Comparison of ENCODE assay signal across 1 cellular context in the genomic region with DNA sequence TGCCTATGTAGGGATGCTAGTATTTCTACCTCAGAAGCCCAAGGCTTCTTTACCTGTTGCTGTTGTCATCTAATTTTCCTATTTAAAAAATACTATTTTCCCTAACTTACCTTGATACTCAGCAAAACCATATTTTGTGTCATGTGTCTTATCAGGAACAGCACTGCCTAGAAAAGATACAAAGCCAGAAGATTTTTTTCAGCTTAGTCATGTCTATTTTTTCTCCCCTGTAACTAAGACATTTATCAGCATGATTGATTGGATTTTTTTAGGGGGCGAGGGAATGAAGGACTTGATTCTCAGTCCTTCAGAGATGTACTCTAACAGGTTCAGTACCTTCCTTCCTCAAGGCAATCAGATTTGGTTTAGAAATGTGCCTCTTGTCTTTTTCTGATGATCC.
A peak's percentile ranks its signal among the peaks of the same experiment; 100 is the strongest.
TF ChIP-seq lines count a peak whose summit lies in the region.

No MANE protein-coding gene starts in this region.

TF ChIP-seq in K562, 482 proteins besides CTCF, POLR2A, EP300 and RAD21 (continues in another document):
- TF ChIP-seq JUND (IDR thresholded peaks at IDR 0.05; ENCODE audit: borderline replicate concordance, low read depth, low read length) (peak; percentile 71; the same call in 1 of the 2 replicates), JUND (tag; IDR thresholded peaks at IDR 0.05; ENCODE audit: borderline replicate concordance, low read depth, low read length) (peak; percentile 44; the same call in 2 of the 3 replicates), CBFA2T3 (IDR thresholded peaks at IDR 0.05) (peak; percentile 81), GTF2E2 (tag; IDR thresholded peaks at IDR 0.05) (no peak), FOXJ2 (tag; IDR thresholded peaks at IDR 0.05) (peak; percentile 66; the same call in 1 of the 2 replicates), KDM1A (IDR thresholded peaks at IDR 0.05) (peak; percentile 46 to 65; a peak in 2 of 4 replicates), TAL1 (IDR thresholded peaks at IDR 0.05) (peak; percentile 61), DACH1 (IDR thresholded peaks at IDR 0.05; ENCODE audit: partially characterized antibody) (no peak), SMARCE1 (IDR thresholded peaks at IDR 0.05) (peak; percentile 78), ZSCAN32 (CRISPR knock-in tag; IDR thresholded peaks at IDR 0.05) (no peak), C11orf30 (IDR thresholded peaks at IDR 0.05; ENCODE audit: low read depth) (peak; percentile 88), HNRNPUL1 (IDR thresholded peaks at IDR 0.05; ENCODE audit: low read length) (no peak), DPF2 (IDR thresholded peaks at IDR 0.05) (peak; percentile 89), MAFK (IDR thresholded peaks at IDR 0.05; ENCODE audit: low read length) (peak; percentile 71), ZNF77 (CRISPR knock-in tag; IDR thresholded peaks at IDR 0.05) (no peak), RFX1 (IDR thresholded peaks at IDR 0.05) (peak; percentile 50; the same call in 1 of the 2 replicates), NCOR1 (IDR thresholded peaks at IDR 0.05) (peak; percentile 60), NFE2 (IDR thresholded peaks at IDR 0.05; ENCODE audit: low read depth) (peak; percentile 80), U2AF2 (optimal IDR thresholded peaks at IDR 0.05; ENCODE audit: low read depth, low read length) (no peak), ZSCAN29 (IDR thresholded peaks at IDR 0.05) (no peak), MAFG (tag; conservative IDR thresholded peaks at IDR 0.05) (peak; percentile 89), ZNF444 (CRISPR knock-in tag; IDR thresholded peaks at IDR 0.05) (no peak), TBL1XR1 (IDR thresholded peaks at IDR 0.05; ENCODE audit: low read length in 2 of 2) (0 out of 4 replicates have a peak, but pooled peaks of 1 of the 2 experiments have one; percentile 40), ZNF197 (CRISPR knock-in tag; IDR thresholded peaks at IDR 0.05; ENCODE audit: low read depth) (no peak), TCF3 (CRISPR knock-in tag; IDR thresholded peaks at IDR 0.05) (peak; percentile 55), ARID1B (IDR thresholded peaks at IDR 0.05) (peak; percentile 87), NEUROD1 (IDR thresholded peaks at IDR 0.05; ENCODE audit: borderline replicate concordance, low read depth, low read length, partially characterized antibody) (no peak), TEAD1 (CRISPR knock-in tag; IDR thresholded peaks at IDR 0.05) (peak in 1 of 2 experiments; percentile 65; a peak in 1 of 4 replicates), ZFP30 (CRISPR knock-in tag; IDR thresholded peaks at IDR 0.05; ENCODE audit: borderline replicate concordance) (no peak), PRMT5 (CRISPR knock-in tag; IDR thresholded peaks at IDR 0.05) (no peak), MXI1 (IDR thresholded peaks at IDR 0.05; ENCODE audit: low read depth, low read length) (no peak), RCOR1 (IDR thresholded peaks at IDR 0.05; ENCODE audit: borderline replicate concordance in 1 of 2, low read depth in 2 of 2, low read length in 2 of 2) (peak in 1 of 2 experiments; percentile 42; a peak in 1 of 4 replicates), SMARCC2 (IDR thresholded peaks at IDR 0.05; ENCODE audit: low read depth) (peak; percentile 45; the same call in 1 of the 2 replicates), ZNF766 (CRISPR knock-in tag; conservative IDR thresholded peaks at IDR 0.05) (0 out of 2 replicates have a peak, but pooled peaks have one; percentile 28), ZNF239 (CRISPR knock-in tag; IDR thresholded peaks at IDR 0.05) (no peak), MBD2 (IDR thresholded peaks at IDR 0.05; ENCODE audit: borderline replicate concordance, low read depth) (no peak), TAF1 (IDR thresholded peaks at IDR 0.05; ENCODE audit: control insufficient read depth, extremely low read depth, insufficient read depth, low read length, severe bottlenecking) (no peak), MAFF (IDR thresholded peaks at IDR 0.05; ENCODE audit: low read length) (peak; percentile 74), CTBP1 (IDR thresholded peaks at IDR 0.05; ENCODE audit: borderline replicate concordance) (no peak; the same call in 1 of the 2 replicates), MEIS2 (IDR thresholded peaks at IDR 0.05; ENCODE audit: partially characterized antibody) (peak; percentile 94), PHF21A (IDR thresholded peaks at IDR 0.05; ENCODE audit: borderline replicate concordance, low read depth) (no peak)
- TF ChIP-seq, protein P1, sequence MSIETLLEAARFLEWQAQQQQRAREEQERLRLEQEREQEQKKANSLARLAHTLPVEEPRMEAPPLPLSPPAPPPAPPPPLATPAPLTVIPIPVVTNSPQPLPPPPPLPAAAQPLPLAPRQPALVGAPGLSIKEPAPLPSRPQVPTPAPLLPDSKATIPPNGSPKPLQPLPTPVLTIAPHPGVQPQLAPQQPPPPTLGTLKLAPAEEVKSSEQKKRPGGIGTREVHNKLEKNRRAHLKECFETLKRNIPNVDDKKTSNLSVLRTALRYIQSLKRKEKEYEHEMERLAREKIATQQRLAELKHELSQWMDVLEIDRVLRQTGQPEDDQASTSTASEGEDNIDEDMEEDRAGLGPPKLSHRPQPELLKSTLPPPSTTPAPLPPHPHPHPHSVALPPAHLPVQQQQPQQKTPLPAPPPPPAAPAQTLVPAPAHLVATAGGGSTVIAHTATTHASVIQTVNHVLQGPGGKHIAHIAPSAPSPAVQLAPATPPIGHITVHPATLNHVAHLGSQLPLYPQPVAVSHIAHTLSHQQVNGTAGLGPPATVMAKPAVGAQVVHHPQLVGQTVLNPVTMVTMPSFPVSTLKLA (conservative IDR thresholded peaks at IDR 0.05): no peak
- TF ChIP-seq, protein P2, sequence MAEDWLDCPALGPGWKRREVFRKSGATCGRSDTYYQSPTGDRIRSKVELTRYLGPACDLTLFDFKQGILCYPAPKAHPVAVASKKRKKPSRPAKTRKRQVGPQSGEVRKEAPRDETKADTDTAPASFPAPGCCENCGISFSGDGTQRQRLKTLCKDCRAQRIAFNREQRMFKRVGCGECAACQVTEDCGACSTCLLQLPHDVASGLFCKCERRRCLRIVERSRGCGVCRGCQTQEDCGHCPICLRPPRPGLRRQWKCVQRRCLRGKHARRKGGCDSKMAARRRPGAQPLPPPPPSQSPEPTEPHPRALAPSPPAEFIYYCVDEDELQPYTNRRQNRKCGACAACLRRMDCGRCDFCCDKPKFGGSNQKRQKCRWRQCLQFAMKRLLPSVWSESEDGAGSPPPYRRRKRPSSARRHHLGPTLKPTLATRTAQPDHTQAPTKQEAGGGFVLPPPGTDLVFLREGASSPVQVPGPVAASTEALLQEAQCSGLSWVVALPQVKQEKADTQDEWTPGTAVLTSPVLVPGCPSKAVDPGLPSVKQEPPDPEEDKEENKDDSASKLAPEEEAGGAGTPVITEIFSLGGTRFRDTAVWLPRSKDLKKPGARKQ (CRISPR knock-in tag; IDR thresholded peaks at IDR 0.05): no peak
- TF ChIP-seq, protein P3, sequence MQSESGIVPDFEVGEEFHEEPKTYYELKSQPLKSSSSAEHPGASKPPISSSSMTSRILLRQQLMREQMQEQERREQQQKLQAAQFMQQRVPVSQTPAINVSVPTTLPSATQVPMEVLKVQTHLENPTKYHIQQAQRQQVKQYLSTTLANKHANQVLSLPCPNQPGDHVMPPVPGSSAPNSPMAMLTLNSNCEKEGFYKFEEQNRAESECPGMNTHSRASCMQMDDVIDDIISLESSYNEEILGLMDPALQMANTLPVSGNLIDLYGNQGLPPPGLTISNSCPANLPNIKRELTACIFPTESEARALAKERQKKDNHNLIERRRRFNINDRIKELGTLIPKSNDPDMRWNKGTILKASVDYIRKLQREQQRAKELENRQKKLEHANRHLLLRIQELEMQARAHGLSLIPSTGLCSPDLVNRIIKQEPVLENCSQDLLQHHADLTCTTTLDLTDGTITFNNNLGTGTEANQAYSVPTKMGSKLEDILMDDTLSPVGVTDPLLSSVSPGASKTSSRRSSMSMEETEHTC (IDR thresholded peaks at IDR 0.05): peak; percentile 30; the same call in 1 of the 2 replicates
- TF ChIP-seq, protein P4, sequence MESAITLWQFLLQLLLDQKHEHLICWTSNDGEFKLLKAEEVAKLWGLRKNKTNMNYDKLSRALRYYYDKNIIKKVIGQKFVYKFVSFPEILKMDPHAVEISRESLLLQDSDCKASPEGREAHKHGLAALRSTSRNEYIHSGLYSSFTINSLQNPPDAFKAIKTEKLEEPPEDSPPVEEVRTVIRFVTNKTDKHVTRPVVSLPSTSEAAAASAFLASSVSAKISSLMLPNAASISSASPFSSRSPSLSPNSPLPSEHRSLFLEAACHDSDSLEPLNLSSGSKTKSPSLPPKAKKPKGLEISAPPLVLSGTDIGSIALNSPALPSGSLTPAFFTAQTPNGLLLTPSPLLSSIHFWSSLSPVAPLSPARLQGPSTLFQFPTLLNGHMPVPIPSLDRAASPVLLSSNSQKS (CRISPR knock-in tag; IDR thresholded peaks at IDR 0.05): no peak
- TF ChIP-seq, protein P5, sequence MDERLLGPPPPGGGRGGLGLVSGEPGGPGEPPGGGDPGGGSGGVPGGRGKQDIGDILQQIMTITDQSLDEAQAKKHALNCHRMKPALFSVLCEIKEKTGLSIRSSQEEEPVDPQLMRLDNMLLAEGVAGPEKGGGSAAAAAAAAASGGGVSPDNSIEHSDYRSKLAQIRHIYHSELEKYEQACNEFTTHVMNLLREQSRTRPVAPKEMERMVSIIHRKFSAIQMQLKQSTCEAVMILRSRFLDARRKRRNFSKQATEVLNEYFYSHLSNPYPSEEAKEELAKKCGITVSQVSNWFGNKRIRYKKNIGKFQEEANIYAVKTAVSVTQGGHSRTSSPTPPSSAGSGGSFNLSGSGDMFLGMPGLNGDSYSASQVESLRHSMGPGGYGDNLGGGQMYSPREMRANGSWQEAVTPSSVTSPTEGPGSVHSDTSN (CRISPR knock-in tag; IDR thresholded peaks at IDR 0.05; ENCODE audit: low read depth): no peak
- TF ChIP-seq, protein P5 (tag; conservative IDR thresholded peaks at IDR 0.05; ENCODE audit: low read depth): peak; percentile 95
- TF ChIP-seq, protein P6, sequence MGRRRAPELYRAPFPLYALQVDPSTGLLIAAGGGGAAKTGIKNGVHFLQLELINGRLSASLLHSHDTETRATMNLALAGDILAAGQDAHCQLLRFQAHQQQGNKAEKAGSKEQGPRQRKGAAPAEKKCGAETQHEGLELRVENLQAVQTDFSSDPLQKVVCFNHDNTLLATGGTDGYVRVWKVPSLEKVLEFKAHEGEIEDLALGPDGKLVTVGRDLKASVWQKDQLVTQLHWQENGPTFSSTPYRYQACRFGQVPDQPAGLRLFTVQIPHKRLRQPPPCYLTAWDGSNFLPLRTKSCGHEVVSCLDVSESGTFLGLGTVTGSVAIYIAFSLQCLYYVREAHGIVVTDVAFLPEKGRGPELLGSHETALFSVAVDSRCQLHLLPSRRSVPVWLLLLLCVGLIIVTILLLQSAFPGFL (CRISPR knock-in tag; IDR thresholded peaks at IDR 0.05): no peak
- TF ChIP-seq, protein P7, sequence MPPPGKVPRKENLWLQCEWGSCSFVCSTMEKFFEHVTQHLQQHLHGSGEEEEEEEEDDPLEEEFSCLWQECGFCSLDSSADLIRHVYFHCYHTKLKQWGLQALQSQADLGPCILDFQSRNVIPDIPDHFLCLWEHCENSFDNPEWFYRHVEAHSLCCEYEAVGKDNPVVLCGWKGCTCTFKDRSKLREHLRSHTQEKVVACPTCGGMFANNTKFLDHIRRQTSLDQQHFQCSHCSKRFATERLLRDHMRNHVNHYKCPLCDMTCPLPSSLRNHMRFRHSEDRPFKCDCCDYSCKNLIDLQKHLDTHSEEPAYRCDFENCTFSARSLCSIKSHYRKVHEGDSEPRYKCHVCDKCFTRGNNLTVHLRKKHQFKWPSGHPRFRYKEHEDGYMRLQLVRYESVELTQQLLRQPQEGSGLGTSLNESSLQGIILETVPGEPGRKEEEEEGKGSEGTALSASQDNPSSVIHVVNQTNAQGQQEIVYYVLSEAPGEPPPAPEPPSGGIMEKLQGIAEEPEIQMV (tag; conservative IDR thresholded peaks at IDR 0.05; ENCODE audit: low read depth): no peak
- TF ChIP-seq, protein P8, sequence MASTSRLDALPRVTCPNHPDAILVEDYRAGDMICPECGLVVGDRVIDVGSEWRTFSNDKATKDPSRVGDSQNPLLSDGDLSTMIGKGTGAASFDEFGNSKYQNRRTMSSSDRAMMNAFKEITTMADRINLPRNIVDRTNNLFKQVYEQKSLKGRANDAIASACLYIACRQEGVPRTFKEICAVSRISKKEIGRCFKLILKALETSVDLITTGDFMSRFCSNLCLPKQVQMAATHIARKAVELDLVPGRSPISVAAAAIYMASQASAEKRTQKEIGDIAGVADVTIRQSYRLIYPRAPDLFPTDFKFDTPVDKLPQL (IDR thresholded peaks at IDR 0.05; ENCODE audit: extremely low read depth, insufficient read length): no peak
